ENCODE assay signal across 1 cellular context in the genomic region with DNA sequence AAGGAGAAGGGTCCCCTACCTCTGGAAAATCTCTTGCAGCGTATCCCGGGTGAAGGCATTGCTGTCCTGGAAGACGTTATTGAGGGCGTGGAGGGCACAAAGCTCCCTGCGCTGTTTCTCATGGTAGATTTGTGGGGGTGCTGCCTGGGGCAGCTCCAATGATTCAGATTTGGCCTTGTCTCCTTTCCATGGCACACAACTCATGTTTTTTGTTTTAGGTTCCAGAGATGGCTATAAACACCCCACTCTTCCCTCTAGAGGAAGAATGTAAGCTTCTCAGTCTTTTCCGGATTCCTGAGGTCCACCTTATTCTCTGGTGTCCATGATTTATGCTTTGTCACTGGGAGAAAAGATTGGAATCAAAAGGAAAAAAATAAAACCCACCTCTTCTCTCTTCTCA.
TF ChIP-seq lines count a peak whose summit lies in the region.

No MANE protein-coding gene starts in this region.

TF ChIP-seq in SK-N-SH treated with all-trans-retinoic acid at 6 μM for 48 hours, 23 proteins besides CTCF, POLR2A, EP300 and RAD21 (continued from another document):
- TF ChIP-seq, protein P1, sequence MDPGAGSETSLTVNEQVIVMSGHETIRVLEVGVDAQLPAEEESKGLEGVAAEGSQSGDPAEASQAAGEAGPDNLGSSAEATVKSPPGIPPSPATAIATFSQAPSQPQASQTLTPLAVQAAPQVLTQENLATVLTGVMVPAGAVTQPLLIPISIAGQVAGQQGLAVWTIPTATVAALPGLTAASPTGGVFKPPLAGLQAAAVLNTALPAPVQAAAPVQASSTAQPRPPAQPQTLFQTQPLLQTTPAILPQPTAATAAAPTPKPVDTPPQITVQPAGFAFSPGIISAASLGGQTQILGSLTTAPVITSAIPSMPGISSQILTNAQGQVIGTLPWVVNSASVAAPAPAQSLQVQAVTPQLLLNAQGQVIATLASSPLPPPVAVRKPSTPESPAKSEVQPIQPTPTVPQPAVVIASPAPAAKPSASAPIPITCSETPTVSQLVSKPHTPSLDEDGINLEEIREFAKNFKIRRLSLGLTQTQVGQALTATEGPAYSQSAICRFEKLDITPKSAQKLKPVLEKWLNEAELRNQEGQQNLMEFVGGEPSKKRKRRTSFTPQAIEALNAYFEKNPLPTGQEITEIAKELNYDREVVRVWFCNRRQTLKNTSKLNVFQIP (CRISPR knock-in tag; IDR thresholded peaks at IDR 0.05; ENCODE audit: borderline replicate concordance, low read depth), result no peak
- TF ChIP-seq ZFP3 (CRISPR knock-in tag; IDR thresholded peaks at IDR 0.05) (no peak), ESRRG (CRISPR knock-in tag; IDR thresholded peaks at IDR 0.05) (no peak), ZFP30 (CRISPR knock-in tag; IDR thresholded peaks at IDR 0.05) (no peak)
